In genomic region chr17:44006581-44007345, GRCh38 we compare ENCODE assay signal across 8 cellular contexts. TPM values are rescaled to one million over a fixed set of nuclear protein-coding genes. Genes with fewer than 3 reads are reported as not detected.
DNase-seq lines count a peak whose midpoint lies in the region; ATAC-seq, FAIRE-seq and TF ChIP-seq lines count a peak whose summit lies in the region.

No MANE protein-coding gene starts in this region.

- TF ChIP-seq CTCF in pancreas (IDR thresholded peaks at IDR 0.05) (peak in 3 of 4 donors; percentile 28 to 43 (median 34)), thyroid gland (IDR thresholded peaks at IDR 0.05) (peak in 5 of 6 experiments; percentile 17 to 60 (median 38))

- H3K27ac ChIP-seq in pancreas (peak overlapping the region in 2 of 4 donors; percentile 22 to 23), thyroid gland (peak overlapping the region; percentile 77 to 90 (median 86))

- H3K27me3 ChIP-seq in H7 (ENCODE audit: control insufficient read depth, insufficient read depth, low read length) (peaks cover 27% of the 10 kb centered on the region), pancreas (peaks cover 0 to 11% (median 2%) of the 10 kb centered on the region in 4 donors), thyroid gland (no peaks in the 10 kb centered on the region)

- intact Hi-C loops in Right ventricle myocardium inferior (cut with DNase I) (loop anchor here (2.0 to 5.0 kb wide), 3 partner anchors 36 to 161 kb away; no protein-coding TSS in a partner anchor), pancreas (cut with DNase I) (no loop called here), thyroid gland (cut with DNase I) (no loop called here)

- H3K9me3 ChIP-seq in pancreas, result no peaks in the 10 kb centered on the region
- no peaks in the 10 kb centered on the region for H3K9me3 ChIP-seq in thyroid gland

- peak overlapping the region in 1 of 2 donors; percentile 67 for H3K27ac Mint-ChIP-seq in activated naive CD4-positive, alpha-beta T cell treated with anti-CD3 and anti-CD28 coated beads, Interleukin-2, amount 50 U/mL, for 72 hours

- DNase-seq in DMS153 treated with DMSO at 0.1 percent for 48 hours (lab: John Stamatoyannopoulos, UW; ENCODE audit: unreplicated experiment) (peak; percentile 81), H7 (peak; percentile 100), NCI-H1105 (lab: John Stamatoyannopoulos, UW) (peak; percentile 92), SKM-1 (lab: John Stamatoyannopoulos, UW; ENCODE audit: unreplicated experiment) (peak; percentile 97), Right ventricle myocardium inferior (ENCODE audit: missing footprints) (peak; percentile 99), pancreas (peak; percentile 98 to 100 (median 100)), thyroid gland (peak; percentile 100)
- peak; percentile 80 to 94 for DNase-seq in activated naive CD4-positive, alpha-beta T cell treated with anti-CD3 and anti-CD28 coated beads, Interleukin-2, amount 50 U/mL, for 72 hours (ENCODE audit: low spot score in 2 of 2)

- H3K4me3 ChIP-seq in H7 (ENCODE audit: insufficient read depth, low read depth, low read length) (peak overlapping the region; percentile 74), pancreas (peak overlapping the region; percentile 27 to 48 (median 44)), thyroid gland (replicated peaks in 1 of 3) (peak overlapping the region; percentile 4 to 37 (median 36))

- peaks cover 5 to 9% of the 10 kb centered on the region in 2 donors for H3K36me3 Mint-ChIP-seq in activated naive CD4-positive, alpha-beta T cell treated with anti-CD3 and anti-CD28 coated beads, Interleukin-2, amount 50 U/mL, for 72 hours

- H3K36me3 ChIP-seq in H7 (replicated peaks; ENCODE audit: control insufficient read depth, insufficient read depth, low read length) (peaks cover 6% of the 10 kb centered on the region), pancreas (no peaks in the 10 kb centered on the region), thyroid gland (no peaks in the 10 kb centered on the region)

- FAIRE-seq in pancreas (lab: Jason Lieb, UNC), result no peak

- no peaks in the 10 kb centered on the region for H3K9me3 Mint-ChIP-seq in activated naive CD4-positive, alpha-beta T cell treated with anti-CD3 and anti-CD28 coated beads, Interleukin-2, amount 50 U/mL, for 72 hours

- WGBS in pancreas, 2 donors, result 0 to 1% methylated on average over 39 to 40 of the region's 40 CpGs
- 0% methylated on average over 21 to 27 of the region's 40 CpGs for WGBS in thyroid gland, 2 donors

- H3K4me1 ChIP-seq in pancreas (peaks cover 4 to 22% (median 13%) of the 10 kb centered on the region in 3 donors), thyroid gland (peaks cover 28 to 36% of the 10 kb centered on the region in 2 donors)

- TF ChIP-seq POLR2A in thyroid gland (IDR thresholded peaks at IDR 0.05), result peak in 1 of 2 donors; percentile 75

- peak; percentile 85 for ATAC-seq in activated naive CD4-positive, alpha-beta T cell treated with anti-CD3 and anti-CD28 coated beads, Interleukin-2, amount 50 U/mL, for 72 hours
- peak; percentile 94 for ATAC-seq in Right ventricle myocardium inferior
- ATAC-seq in pancreas, result peak; percentile 92 to 95 (median 94)

RNA-seq across cellular contexts. Expression of gene NAGS, which starts 2.3 kb away (rescaled TPM):
- total RNA-seq in H7 (2014; rRNA removed; shearing (Covaris generic)), result 5.1 and 5.9 TPM in 2 replicates
- 1 to 10 TPM in 1 of 2 donors, under 1 TPM in 1; 0.18 to 3.0 TPM for total RNA-seq in activated naive CD4-positive, alpha-beta T cell treated with anti-CD3 and anti-CD28 coated beads, Interleukin-2, amount 50 U/mL, for 72 hours
- total RNA-seq in Right ventricle myocardium inferior (0.68 TPM), pancreas (1 to 10 TPM in 1 of 6 donors, under 1 TPM in 5; 0.09 to 1.1 (median 0.48) TPM), thyroid gland (10 to 100 TPM; 11.9 to 19.2 (median 14.5) TPM)
- 1 to 10 TPM in 1 of 2 donors, under 1 TPM in 1; 0.38 to 1.8 TPM for polyA plus RNA-seq in pancreas

RNA-seq across cellular contexts. Expression of gene TMEM101, which starts 8.0 kb away (rescaled TPM):
- total RNA-seq in H7 (2014; rRNA removed; shearing (Covaris generic)), result 31.7 and 48.5 TPM in 2 replicates
- total RNA-seq in activated naive CD4-positive, alpha-beta T cell treated with anti-CD3 and anti-CD28 coated beads, Interleukin-2, amount 50 U/mL, for 72 hours, result 10 to 100 TPM; 32.8 to 43.6 TPM
- total RNA-seq in Right ventricle myocardium inferior, result 21.5 TPM
- total RNA-seq in pancreas, result 10 to 100 TPM; 14.4 to 22.7 (median 20.3) TPM
- polyA plus RNA-seq in pancreas, result 10 to 100 TPM; 16.4 to 20.2 TPM
- 10 to 100 TPM; 33.6 to 56.9 (median 45.0) TPM for total RNA-seq in thyroid gland

RNA-seq across cellular contexts. Expression of gene PYY, which starts 53.0 kb away (rescaled TPM):
- 0.67 and 1.8 TPM in 2 replicates for total RNA-seq in H7 (2014; rRNA removed; shearing (Covaris generic))
- total RNA-seq in activated naive CD4-positive, alpha-beta T cell treated with anti-CD3 and anti-CD28 coated beads, Interleukin-2, amount 50 U/mL, for 72 hours, result not detected
- total RNA-seq in Right ventricle myocardium inferior (not detected), pancreas (under 1 TPM in 2 of 6 donors, not detected in 4; 0.35 to 0.49 TPM), thyroid gland (1 to 10 TPM in 1 of 4 donors, not detected in 3; 2.2 TPM)
- 1 to 10 TPM in 1 of 2 donors, under 1 TPM in 1; 0.66 to 1.1 TPM for polyA plus RNA-seq in pancreas

RNA-seq across cellular contexts. Expression of gene LSM12, which starts 59.7 kb away (rescaled TPM):
- total RNA-seq in H7 (2014; rRNA removed; shearing (Covaris generic)), result 101 and 109 TPM in 2 replicates
- total RNA-seq in activated naive CD4-positive, alpha-beta T cell treated with anti-CD3 and anti-CD28 coated beads, Interleukin-2, amount 50 U/mL, for 72 hours, result 10 to 100 TPM; 71.4 to 73.5 TPM
- total RNA-seq in Right ventricle myocardium inferior, result 47.6 TPM
- 10 to 100 TPM; 19.0 to 29.6 (median 25.7) TPM for total RNA-seq in pancreas
- 10 to 100 TPM; 14.5 to 21.3 TPM for polyA plus RNA-seq in pancreas
- 10 to 100 TPM; 41.3 to 47.2 (median 43.8) TPM for total RNA-seq in thyroid gland
